Comparison of ENCODE assay signal across 15 cellular contexts in genomic region chr1:221431968-221432367, GRCh38.
"Had no signal": no experiment of that assay in that cellular context is flagged by ENCODE, and none has a peak within 500 bp of the region (broad histone marks: within the 10 kb centered on the region; RNA-seq: fewer than 3 reads in every experiment).

No MANE protein-coding gene starts in this region.

- H3K27me3 ChIP-seq: dorsolateral prefrontal cortex, gastrocnemius medialis, neutrophil, right atrium auricular region, sigmoid colon, uterus had no signal

- H3K36me3 ChIP-seq: gastrocnemius medialis, neutrophil, right atrium auricular region, sigmoid colon, uterus had no signal

- DNase-seq: cortex of kidney; dorsolateral prefrontal cortex; effector CD8-positive, alpha-beta T cell; gastrocnemius medialis; glutamatergic neuron; islet precursor cell; naive thymus-derived CD8-positive, alpha-beta T cell; sigmoid colon; stimulated activated CD4-positive, alpha-beta T cell treated with anti-CD3 and anti-CD28 coated beads, Interleukin-12 subunit alpha, Interleukin-12 subunit beta, amount 100 ng/mL, for 4 hours; stimulated activated naive CD4-positive, alpha-beta T cell treated with Interleukin-2 at 50 U/mL for 16 hours; trophoblast cell; uterus had no signal

- H3K27ac ChIP-seq: dorsolateral prefrontal cortex, gastrocnemius medialis, neutrophil, right atrium auricular region, skin epidermis, uterus had no signal

- H3K4me3 ChIP-seq: dorsolateral prefrontal cortex, gastrocnemius medialis, right atrium auricular region, sigmoid colon, skin epidermis, uterus had no signal

- H3K9me3 ChIP-seq: gastrocnemius medialis, neutrophil, sigmoid colon, uterus had no signal

- ATAC-seq: gastrocnemius medialis; naive thymus-derived CD8-positive, alpha-beta T cell had no signal

- H3K4me1 ChIP-seq: gastrocnemius medialis, uterus had no signal
